1 cellular context compared by ENCODE assay signal in the genomic region with DNA sequence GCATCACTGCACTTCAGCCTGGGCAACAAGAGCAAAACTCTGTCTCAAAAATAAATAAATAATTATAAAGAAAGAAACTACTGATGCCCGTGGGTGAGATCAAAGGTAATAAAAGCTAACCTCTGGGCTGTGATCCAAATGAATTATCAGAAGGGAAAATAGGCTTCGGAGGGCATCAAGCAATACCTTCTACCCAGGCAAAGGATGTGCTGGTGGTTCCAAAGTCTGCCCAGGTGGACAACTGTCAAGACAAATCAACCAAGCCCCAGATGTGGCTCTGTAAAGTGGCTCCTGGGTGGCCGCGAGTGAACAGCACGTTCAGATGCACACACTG.
TF ChIP-seq lines count a peak whose summit lies in the region.

No MANE protein-coding gene starts in this region.

TF ChIP-seq in HepG2, 621 proteins besides CTCF, POLR2A, EP300 and RAD21 (continued from another document):
- TF ChIP-seq, protein P1, sequence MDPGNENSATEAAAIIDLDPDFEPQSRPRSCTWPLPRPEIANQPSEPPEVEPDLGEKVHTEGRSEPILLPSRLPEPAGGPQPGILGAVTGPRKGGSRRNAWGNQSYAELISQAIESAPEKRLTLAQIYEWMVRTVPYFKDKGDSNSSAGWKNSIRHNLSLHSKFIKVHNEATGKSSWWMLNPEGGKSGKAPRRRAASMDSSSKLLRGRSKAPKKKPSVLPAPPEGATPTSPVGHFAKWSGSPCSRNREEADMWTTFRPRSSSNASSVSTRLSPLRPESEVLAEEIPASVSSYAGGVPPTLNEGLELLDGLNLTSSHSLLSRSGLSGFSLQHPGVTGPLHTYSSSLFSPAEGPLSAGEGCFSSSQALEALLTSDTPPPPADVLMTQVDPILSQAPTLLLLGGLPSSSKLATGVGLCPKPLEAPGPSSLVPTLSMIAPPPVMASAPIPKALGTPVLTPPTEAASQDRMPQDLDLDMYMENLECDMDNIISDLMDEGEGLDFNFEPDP (CRISPR knock-in tag; conservative IDR thresholded peaks at IDR 0.05), result no peak
- TF ChIP-seq ZBTB1 (CRISPR knock-in tag; IDR thresholded peaks at IDR 0.05; ENCODE audit: borderline replicate concordance), result no peak
- TF ChIP-seq NFATC3 (CRISPR knock-in tag; IDR thresholded peaks at IDR 0.05), result no peak
- TF ChIP-seq, protein P2, sequence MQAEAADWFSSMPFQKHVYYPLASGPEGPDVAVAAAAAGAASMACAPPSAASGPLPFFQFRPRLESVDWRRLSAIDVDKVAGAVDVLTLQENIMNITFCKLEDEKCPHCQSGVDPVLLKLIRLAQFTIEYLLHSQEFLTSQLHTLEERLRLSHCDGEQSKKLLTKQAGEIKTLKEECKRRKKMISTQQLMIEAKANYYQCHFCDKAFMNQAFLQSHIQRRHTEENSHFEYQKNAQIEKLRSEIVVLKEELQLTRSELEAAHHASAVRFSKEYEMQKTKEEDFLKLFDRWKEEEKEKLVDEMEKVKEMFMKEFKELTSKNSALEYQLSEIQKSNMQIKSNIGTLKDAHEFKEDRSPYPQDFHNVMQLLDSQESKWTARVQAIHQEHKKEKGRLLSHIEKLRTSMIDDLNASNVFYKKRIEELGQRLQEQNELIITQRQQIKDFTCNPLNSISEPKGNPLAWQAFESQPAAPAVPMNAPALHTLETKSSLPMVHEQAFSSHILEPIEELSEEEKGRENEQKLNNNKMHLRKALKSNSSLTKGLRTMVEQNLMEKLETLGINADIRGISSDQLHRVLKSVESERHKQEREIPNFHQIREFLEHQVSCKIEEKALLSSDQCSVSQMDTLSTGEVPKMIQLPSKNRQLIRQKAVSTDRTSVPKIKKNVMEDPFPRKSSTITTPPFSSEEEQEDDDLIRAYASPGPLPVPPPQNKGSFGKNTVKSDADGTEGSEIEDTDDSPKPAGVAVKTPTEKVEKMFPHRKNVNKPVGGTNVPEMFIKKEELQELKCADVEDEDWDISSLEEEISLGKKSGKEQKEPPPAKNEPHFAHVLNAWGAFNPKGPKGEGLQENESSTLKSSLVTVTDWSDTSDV (CRISPR knock-in tag; IDR thresholded peaks at IDR 0.05), result no peak
